Comparison of ENCODE assay signal across 1 cellular context in genomic region chr12:115597157-115597712, GRCh38.
TF ChIP-seq lines count a peak whose summit lies in the region.

No MANE protein-coding gene starts in this region.

TF ChIP-seq in K562, 482 proteins besides CTCF, POLR2A, EP300 and RAD21 (continued from another document):
- TF ChIP-seq DEAF1 (CRISPR knock-in tag; IDR thresholded peaks at IDR 0.05) (no peak), ZNF384 (IDR thresholded peaks at IDR 0.05; ENCODE audit: low read depth, low read length) (peak; percentile 39; the same call in 1 of the 2 replicates), JUND (IDR thresholded peaks at IDR 0.05; ENCODE audit: borderline replicate concordance, low read depth, low read length) (peak; percentile 33; the same call in 1 of the 2 replicates), JUND (tag; IDR thresholded peaks at IDR 0.05; ENCODE audit: borderline replicate concordance, low read depth, low read length) (no peak; the same call in 2 of the 3 replicates), IRF2 (CRISPR knock-in tag; IDR thresholded peaks at IDR 0.05) (no peak), JUN (IDR thresholded peaks at IDR 0.05; ENCODE audit: borderline replicate concordance, low read depth, low read length) (peak; percentile 33; the same call in 1 of the 2 replicates), JUN (CRISPR knock-in tag; IDR thresholded peaks at IDR 0.05; ENCODE audit: borderline replicate concordance) (no peak), MITF (IDR thresholded peaks at IDR 0.05) (no peak), ZNF639 (CRISPR knock-in tag; conservative IDR thresholded peaks at IDR 0.05 in 1 of 2, IDR thresholded peaks at IDR 0.05 in 1 of 2) (no peak), ATF3 (IDR thresholded peaks at IDR 0.05) (peak; percentile 61), ATF3 (CRISPR knock-in tag; conservative IDR thresholded peaks at IDR 0.05) (no peak), POLR2AphosphoS5 (IDR thresholded peaks at IDR 0.05; ENCODE audit: control insufficient read depth, insufficient read depth, low read depth, low read length) (no peak), ATF4 (CRISPR knock-in tag; IDR thresholded peaks at IDR 0.05) (no peak), GATA2 (CRISPR knock-in tag; IDR thresholded peaks at IDR 0.05) (no peak)
